Comparison of ENCODE assay signal across 29 cellular contexts in the genomic region with DNA sequence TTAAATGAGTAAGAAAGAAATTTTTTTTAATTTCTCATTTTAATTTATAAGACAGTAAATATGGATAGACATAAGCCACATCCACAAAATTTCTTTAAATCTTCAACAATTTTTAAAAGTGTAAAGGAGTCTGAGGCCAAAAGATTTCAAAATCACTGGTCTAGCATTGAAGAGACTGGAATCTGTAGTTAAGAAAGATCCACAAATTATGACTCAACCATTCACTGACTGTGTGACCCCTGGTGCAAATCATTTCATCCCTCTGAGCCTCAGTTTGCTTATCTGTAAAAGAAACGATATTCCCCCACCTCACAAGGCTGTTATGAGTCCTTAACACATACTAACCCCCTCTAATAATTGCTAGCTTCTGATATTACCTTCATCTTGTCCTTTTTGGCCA.
A peak's percentile ranks its signal among the peaks of the same experiment; 100 is the strongest.
DNase-seq lines count a peak whose midpoint lies in the region; ATAC-seq, FAIRE-seq and TF ChIP-seq lines count a peak whose summit lies in the region.
"Had no signal": no experiment of that assay in that cellular context is flagged by ENCODE, and none has a peak within 500 bp of the region (broad histone marks: within the 10 kb centered on the region; RNA-seq: fewer than 3 reads in every experiment).

No MANE protein-coding gene starts in this region.

- TF ChIP-seq RAD21 in neural cell (conservative IDR thresholded peaks at IDR 0.05): no peak

- no peak for TF ChIP-seq CTCF in right atrium auricular region (IDR thresholded peaks at IDR 0.05)
- TF ChIP-seq CTCF in endothelial cell of umbilical vein (IDR thresholded peaks at IDR 0.05; ENCODE audit: extremely low read depth in 1 of 2, insufficient read depth in 1 of 2, low read depth in 1 of 2, low read length in 2 of 2): no peak
- no peak for TF ChIP-seq CTCF in neural cell (IDR thresholded peaks at IDR 0.05; ENCODE audit: poor library complexity, severe bottlenecking)
- TF ChIP-seq CTCF in spleen (IDR thresholded peaks at IDR 0.05 in 8 of 11, conservative IDR thresholded peaks at IDR 0.05 in 3 of 11): no peak
- no peak for TF ChIP-seq CTCF in CD4-positive, alpha-beta T cell (IDR thresholded peaks at IDR 0.05)

- DNase-seq in Right ventricle myocardium superior (no peak), right atrium auricular region (ENCODE audit: low spot score) (no peak), endothelial cell of umbilical vein (ENCODE audit: low read depth, low spot score) (no peak), spleen (no peak), RKO (ENCODE audit: low spot score) (no peak)
- no peak for DNase-seq in CD4-positive, alpha-beta T cell
- DNase-seq: 8988T; activated CD4-positive, CD25-positive, alpha-beta regulatory T cell treated with anti-CD3 and anti-CD28 coated beads, Interleukin-2, amount 50 U/mL, for 72 hours; activated naive CD4-positive, alpha-beta T cell treated with anti-CD3 and anti-CD28 coated beads, Interleukin-2, amount 50 U/mL, for 16 hours; activated T-cell treated with anti-CD3 and anti-CD28 coated beads, Interleukin-2, amount 50 U/mL, for 72 hours; cerebellar nuclear complex; effector memory CD8-positive, alpha-beta T cell; hippocampal formation; kidney; MG63; naive B cell; NCI-H1436 treated with DMSO at 0.1 percent for 48 hours; NCI-H2171; NCI-H524 treated with DMSO at 0.1 percent for 48 hours; small intestine; stimulated activated CD4-positive, alpha-beta T cell treated with anti-CD3 and anti-CD28 coated beads, Interleukin-2, amount 100 ng/mL, for 48 hours; stimulated activated naive CD8-positive, alpha-beta T cell treated with anti-CD3 and anti-CD28 coated beads, Interleukin-15, Interleukin-2, amounts not matched to agents 100 U/mL and 50 U/mL, for 24 hours; trophoblast cell had no signal

- H3K9ac ChIP-seq in endothelial cell of umbilical vein (replicated peaks; ENCODE audit: extremely low read depth, insufficient read depth, low read length) (no peak overlapping the region), neural cell (ENCODE audit: low read length) (no peak overlapping the region)

- no peaks in the 10 kb centered on the region for H3K9me3 Mint-ChIP-seq in CD4-positive, alpha-beta T cell
- H3K9me3 Mint-ChIP-seq: activated T-cell treated with anti-CD3 and anti-CD28 coated beads, Interleukin-2, amount 50 U/mL, for 72 hours; effector memory CD8-positive, alpha-beta T cell; naive B cell; T-helper 2 cell treated with Interferon-gamma antibody and Interleukin-4, amounts not matched to agents 5 μg/mL and 100 μg/mL, for 36 hours had no signal

- H3K4me3 ChIP-seq in right atrium auricular region (no peak overlapping the region), endothelial cell of umbilical vein (replicated peaks in 1 of 3; ENCODE audit: insufficient read depth in 1 of 3, low read depth in 1 of 3, low read length in 3 of 3) (no peak overlapping the region), neural cell (ENCODE audit: low read length) (peak overlapping the region; percentile 11), spleen (no peak overlapping the region)
- H3K4me3 ChIP-seq: ascending aorta, MG63 had no signal

- no peaks in the 10 kb centered on the region for H3F3A ChIP-seq in neural cell (ENCODE audit: insufficient read depth, low read length, poor library complexity, severe bottlenecking)

- H3K4me2 ChIP-seq in endothelial cell of umbilical vein (ENCODE audit: insufficient read depth, low read length) (no peak overlapping the region), neural cell (ENCODE audit: low read length) (no peak overlapping the region)

- H3K4me3 Mint-ChIP-seq in CD4-positive, alpha-beta T cell: no peak overlapping the region
- H3K4me3 Mint-ChIP-seq: activated T-cell treated with anti-CD3 and anti-CD28 coated beads, Interleukin-2, amount 50 U/mL, for 72 hours; effector memory CD8-positive, alpha-beta T cell; naive B cell; T-helper 2 cell treated with Interferon-gamma antibody and Interleukin-4, amounts not matched to agents 5 μg/mL and 100 μg/mL, for 36 hours had no signal

- ATAC-seq in Right ventricle myocardium superior (ENCODE audit: poor library complexity): peak; percentile 43
- no peak for ATAC-seq in CD4-positive, alpha-beta T cell (ENCODE audit: poor library complexity)
- no peak for ATAC-seq in HG02588 (IDR thresholded peaks at IDR 0.05; ENCODE audit: unreplicated experiment)
- ATAC-seq: activated T-cell treated with anti-CD3 and anti-CD28 coated beads, Interleukin-2, amount 50 U/mL, for 72 hours; effector memory CD8-positive, alpha-beta T cell; SK-N-SH treated with all-trans-retinoic acid at 6 μM for 48 hours; stimulated activated naive CD8-positive, alpha-beta T cell treated with anti-CD3 and anti-CD28 coated beads, Interleukin-15, Interleukin-2, amounts not matched to agents 100 U/mL and 50 U/mL, for 24 hours had no signal

- dilution Hi-C loops in endothelial cell of umbilical vein (cut with MboI; ENCODE audit: extremely low pct_ligation_motif_present, low sequenced_read_pairs): no loop called here

- H3K79me2 ChIP-seq in endothelial cell of umbilical vein (ENCODE audit: control insufficient read depth, insufficient read depth, low read length): no peaks in the 10 kb centered on the region
- H3K79me2 ChIP-seq in neural cell (replicated peaks; ENCODE audit: insufficient read depth, low read length): peaks cover 17% of the 10 kb centered on the region

- peak; percentile 4 for FAIRE-seq in endothelial cell of umbilical vein (lab: Jason Lieb, UNC)
- FAIRE-seq: GM18507 had no signal

- 59 to 90% (median 68%) methylated on average over 1 of the region's 1 CpG for WGBS in spleen, 5 donors

- H3K27me3 ChIP-seq in right atrium auricular region: no peaks in the 10 kb centered on the region
- H3K27me3 ChIP-seq in endothelial cell of umbilical vein (ENCODE audit: control insufficient read depth in 2 of 2, insufficient read depth in 2 of 2, low read length in 2 of 2): peaks cover 5 to 22% of the 10 kb centered on the region in 2 experiments
- H3K27me3 ChIP-seq in neural cell (ENCODE audit: insufficient read depth, low read depth, low read length): no peaks in the 10 kb centered on the region
- no peaks in the 10 kb centered on the region for H3K27me3 ChIP-seq in spleen (replicated peaks in 1 of 7)
- peaks cover 7% of the 10 kb centered on the region for H3K27me3 ChIP-seq in CD4-positive, alpha-beta T cell (ENCODE audit: control insufficient read depth, insufficient read depth, low read length)
- H3K27me3 ChIP-seq: ascending aorta, MG63 had no signal

- H3K36me3 Mint-ChIP-seq in CD4-positive, alpha-beta T cell (ENCODE audit: low read depth): no peaks in the 10 kb centered on the region
- H3K36me3 Mint-ChIP-seq: naive B cell had no signal

- no peaks in the 10 kb centered on the region for H3K9me2 ChIP-seq in neural cell (ENCODE audit: insufficient read depth, low read length)

- CTCF ChIA-PET in endothelial cell of umbilical vein (lab: Charles Lee): no interaction called here
- CTCF ChIA-PET in CD4-positive, alpha-beta T cell (lab: Charles Lee): no interaction called here

- H3K27ac ChIP-seq in right atrium auricular region (peak overlapping the region in 1 of 2 donors; percentile 42), endothelial cell of umbilical vein (ENCODE audit: insufficient read depth, low read depth, low read length) (no peak overlapping the region), neural cell (ENCODE audit: low read length) (no peak overlapping the region), spleen (no peak overlapping the region)
- no peak overlapping the region for H3K27ac ChIP-seq in CD4-positive, alpha-beta T cell (ENCODE audit: low read depth, low read length)

- peaks cover 3% of the 10 kb centered on the region for H3K27me3 Mint-ChIP-seq in CD4-positive, alpha-beta T cell
- H3K27me3 Mint-ChIP-seq: naive B cell had no signal

- H2AFZ ChIP-seq in endothelial cell of umbilical vein (ENCODE audit: low read depth, low read length): no peak overlapping the region
- no peak overlapping the region for H2AFZ ChIP-seq in neural cell (ENCODE audit: low read depth, low read length)

- peaks cover 18% of the 10 kb centered on the region for H3K4me1 Mint-ChIP-seq in CD4-positive, alpha-beta T cell (ENCODE audit: low read depth)

- no peak for TF ChIP-seq EP300 in neural cell (conservative IDR thresholded peaks at IDR 0.05; ENCODE audit: poor library complexity, severe bottlenecking)

- POLR2A ChIA-PET in endothelial cell of umbilical vein (lab: Charles Lee): no interaction called here
- POLR2A ChIA-PET in CD4-positive, alpha-beta T cell (lab: Charles Lee): no interaction called here

- H3K9me3 ChIP-seq in right atrium auricular region (no peaks in the 10 kb centered on the region), endothelial cell of umbilical vein (replicated peaks; ENCODE audit: control insufficient read depth, insufficient read depth, low read length) (no peaks in the 10 kb centered on the region), neural cell (ENCODE audit: low read length) (no peaks in the 10 kb centered on the region), spleen (no peaks in the 10 kb centered on the region)
- no peaks in the 10 kb centered on the region for H3K9me3 ChIP-seq in CD4-positive, alpha-beta T cell (ENCODE audit: control insufficient read depth, low read length)
- H3K9me3 ChIP-seq: ascending aorta, MG63 had no signal

- BruUV-seq in endothelial cell of umbilical vein (replicated peaks; lab: Mats Ljungman, UMichigan): no TSS peak

- no peak for TF ChIP-seq POLR2A in endothelial cell of umbilical vein (IDR thresholded peaks at IDR 0.05; ENCODE audit: low read depth, low read length)
- TF ChIP-seq POLR2A in spleen (IDR thresholded peaks at IDR 0.05): no peak

- intact Hi-C loops in Right ventricle myocardium superior (cut with DNase I) (no loop called here), endothelial cell of umbilical vein (cut with micrococcal nuclease) (loop anchor here (5.0 kb wide), 1 partner anchor 61 kb away; no protein-coding TSS in a partner anchor), spleen (cut with DNase I; ENCODE audit: low total_unique reads) (no loop called here)
- intact Hi-C loops in CD4-positive, alpha-beta T cell (cut with DNase I, micrococcal nuclease): loop anchor here in 1 of 2 experiments (1.0 kb wide), 1 partner anchor 44 kb away; no protein-coding TSS in a partner anchor

- H3K4me1 ChIP-seq in right atrium auricular region (peaks cover 0 to 41% of the 10 kb centered on the region in 2 donors), endothelial cell of umbilical vein (ENCODE audit: control insufficient read depth, extremely low read depth, insufficient read depth, low read length) (peaks cover 14% of the 10 kb centered on the region), spleen (peaks cover 7 to 43% (median 33%) of the 10 kb centered on the region in 6 donors)

- no peak overlapping the region for H3K27ac Mint-ChIP-seq in CD4-positive, alpha-beta T cell
- H3K27ac Mint-ChIP-seq: activated T-cell treated with anti-CD3 and anti-CD28 coated beads, Interleukin-2, amount 50 U/mL, for 72 hours; effector memory CD8-positive, alpha-beta T cell; T-helper 2 cell treated with Interferon-gamma antibody and Interleukin-4, amounts not matched to agents 5 μg/mL and 100 μg/mL, for 36 hours had no signal

- no peaks in the 10 kb centered on the region for H4K20me1 ChIP-seq in endothelial cell of umbilical vein (replicated peaks; ENCODE audit: control insufficient read depth, extremely low read depth, insufficient read depth, low read length)
- peaks cover 16% of the 10 kb centered on the region for H4K20me1 ChIP-seq in neural cell (ENCODE audit: insufficient read depth)

- H3K9me1 ChIP-seq in endothelial cell of umbilical vein (replicated peaks; ENCODE audit: control insufficient read depth, extremely low read depth, insufficient read depth, low read length): no peaks in the 10 kb centered on the region

- H3K36me3 ChIP-seq in right atrium auricular region (no peaks in the 10 kb centered on the region), endothelial cell of umbilical vein (ENCODE audit: control insufficient read depth in 2 of 2, extremely low read depth in 1 of 2, insufficient read depth in 2 of 2, low read length in 2 of 2) (no peaks in the 10 kb centered on the region), neural cell (ENCODE audit: insufficient read depth, low read length) (no peaks in the 10 kb centered on the region), spleen (no peaks in the 10 kb centered on the region)
- H3K36me3 ChIP-seq: ascending aorta, MG63 had no signal
